In genomic region chr9:117547904-117548303, GRCh38 we compare ENCODE assay signal across 12 cellular contexts.
DNase-seq lines count a peak whose midpoint lies in the region; ATAC-seq lines count a peak whose summit lies in the region.
"Had no signal": no experiment of that assay in that cellular context is flagged by ENCODE, and none has a peak within 500 bp of the region (broad histone marks: within the 10 kb centered on the region; RNA-seq: fewer than 3 reads in every experiment).

No MANE protein-coding gene starts in this region.

- no peaks in the 10 kb centered on the region for H3K9me3 Mint-ChIP-seq in activated naive CD4-positive, alpha-beta T cell treated with anti-CD3 and anti-CD28 coated beads, Interleukin-2, amount 50 U/mL, for 24 hours

- H3K27ac Mint-ChIP-seq in activated naive CD4-positive, alpha-beta T cell treated with anti-CD3 and anti-CD28 coated beads, Interleukin-2, amount 50 U/mL, for 24 hours, result peak overlapping the region; percentile 24
- H3K27ac Mint-ChIP-seq: CD14-positive monocyte; CD8-positive, alpha-beta T cell had no signal

- no peaks in the 10 kb centered on the region for H3K36me3 Mint-ChIP-seq in activated naive CD4-positive, alpha-beta T cell treated with anti-CD3 and anti-CD28 coated beads, Interleukin-2, amount 50 U/mL, for 24 hours
- H3K36me3 Mint-ChIP-seq: CD14-positive monocyte; CD8-positive, alpha-beta T cell had no signal

- ATAC-seq in left lobe of liver (peak; percentile 68), sciatic nerve (peak; percentile 32), HG03175 (IDR thresholded peaks at IDR 0.05; ENCODE audit: unreplicated experiment) (no peak), left ventricle myocardium superior (no peak)
- ATAC-seq: CD8-positive, alpha-beta T cell; HCT116 had no signal

- no peak for DNase-seq in activated naive CD4-positive, alpha-beta T cell treated with anti-CD3 and anti-CD28 coated beads, Interleukin-2, amount 50 U/mL, for 16 hours
- DNase-seq in NCI-H82 treated with DMSO at 0.1 percent for 48 hours (lab: John Stamatoyannopoulos, UW; ENCODE audit: unreplicated experiment), result peak; percentile 24
- DNase-seq in left lobe of liver (ENCODE audit: low spot score), result no peak
- no peak for DNase-seq in sciatic nerve (ENCODE audit: low spot score)
- DNase-seq in activated gamma-delta T cell treated with Interleukin-2 at 50 U/mL for 16 hours, result no peak
- DNase-seq in left ventricle myocardium superior, result no peak
- DNase-seq: CD8-positive, alpha-beta T cell; COR-L47 had no signal

- peaks cover 12% of the 10 kb centered on the region for H3K4me1 Mint-ChIP-seq in activated naive CD4-positive, alpha-beta T cell treated with anti-CD3 and anti-CD28 coated beads, Interleukin-2, amount 50 U/mL, for 24 hours
- H3K4me1 Mint-ChIP-seq: CD14-positive monocyte had no signal

- no peak overlapping the region for H3K4me3 Mint-ChIP-seq in activated naive CD4-positive, alpha-beta T cell treated with anti-CD3 and anti-CD28 coated beads, Interleukin-2, amount 50 U/mL, for 24 hours
- H3K4me3 Mint-ChIP-seq: CD14-positive monocyte had no signal

- intact Hi-C loops in sciatic nerve (cut with DNase I), result no loop called here
- intact Hi-C loops in left ventricle myocardium superior (cut with micrococcal nuclease), result no loop called here

- peaks cover 1% of the 10 kb centered on the region for H3K27me3 Mint-ChIP-seq in activated naive CD4-positive, alpha-beta T cell treated with anti-CD3 and anti-CD28 coated beads, Interleukin-2, amount 50 U/mL, for 24 hours

Comparison
In these comparisons a context has a peak if more than half of its experiments do, and no peak if none do; other contexts are left out.
1. ATAC-seq: peak in left lobe of liver (single experiment) and sciatic nerve (single experiment); none in HG03175 (single experiment) and left ventricle myocardium superior (single experiment).